Comparison of ENCODE assay signal across 28 cellular contexts in genomic region chr16:87534030-87534653, GRCh38.
"Had no signal": no experiment of that assay in that cellular context is flagged by ENCODE, and none has a peak within 500 bp of the region (broad histone marks: within the 10 kb centered on the region; RNA-seq: fewer than 3 reads in every experiment).

No MANE protein-coding gene starts in this region.

- H3K4me3 ChIP-seq: ascending aorta, breast epithelium, cardiac muscle cell, colonic mucosa had no signal

- H3K4me1 ChIP-seq: breast epithelium, colonic mucosa had no signal

- FAIRE-seq: endometrium, frontal cortex had no signal

- H3K36me3 ChIP-seq: ascending aorta, breast epithelium, cardiac muscle cell, colonic mucosa had no signal

- DNase-seq: activated CD4-positive, alpha-beta memory T cell treated with anti-CD3 and anti-CD28 coated beads for 36 hours; activated CD4-positive, alpha-beta T cell treated with anti-CD3 and anti-CD28 coated beads for 36 hours; activated CD4-positive, alpha-beta T cell treated with anti-CD3 and anti-CD28 coated beads, Interleukin-2, amount 10 ng/mL, durations not matched to agents 24 days and 14 days; activated CD4-positive, CD25-positive, alpha-beta regulatory T cell; activated CD4-positive, CD25-positive, alpha-beta regulatory T cell treated with anti-CD3 and anti-CD28 coated beads, Interleukin-2, amount 50 U/mL, for 72 hours; activated CD8-positive, alpha-beta memory T cell treated with anti-CD3 and anti-CD28 coated beads, Interleukin-2, amount 10 ng/mL, durations not matched to agents 7 days and 5 days; activated CD8-positive, alpha-beta memory T cell treated with anti-CD3 and anti-CD28 coated beads, Interleukin-2, amount 50 U/mL, for 4 hours; activated CD8-positive, alpha-beta T cell treated with anti-CD3 and anti-CD28 coated beads, Interleukin-2, amount 10 ng/mL, durations not matched to agents 7 days and 5 days; activated effector memory CD4-positive, alpha-beta T cell treated with anti-CD3 and anti-CD28 coated beads, Interleukin-2, amount 50 U/mL, for 16 hours; activated naive CD4-positive, alpha-beta T cell; activated naive CD4-positive, alpha-beta T cell treated with anti-CD3 and anti-CD28 coated beads, Interleukin-2, amount 10 ng/mL, durations not matched to agents 7 days and 5 days; activated naive CD8-positive, alpha-beta T cell treated with anti-CD3 and anti-CD28 coated beads, Interleukin-2, amount 10 ng/mL, durations not matched to agents 7 days and 5 days; activated T-cell treated with anti-CD3 and anti-CD28 coated beads, Interleukin-2, amount 50 U/mL, for 1 hour; activated T-cell treated with anti-CD3 and anti-CD28 coated beads, Interleukin-2, amount 50 U/mL, for 48 hours; central memory CD4-positive, alpha-beta T cell; cerebellar nuclear complex; colonic mucosa; effector CD8-positive, alpha-beta T cell; foreskin fibroblast; head of caudate nucleus; T-helper 2 cell had no signal

- H3K9me3 ChIP-seq: colonic mucosa had no signal

- ATAC-seq: activated CD4-positive, alpha-beta T cell treated with anti-CD3 and anti-CD28 coated beads for 36 hours; activated CD8-positive, alpha-beta memory T cell treated with anti-CD3 and anti-CD28 coated beads, Interleukin-2, amount 10 ng/mL, durations not matched to agents 7 days and 5 days; activated CD8-positive, alpha-beta T cell treated with anti-CD3 and anti-CD28 coated beads, Interleukin-2, amount 10 ng/mL, durations not matched to agents 7 days and 5 days; activated naive CD4-positive, alpha-beta T cell treated with anti-CD3 and anti-CD28 coated beads, Interleukin-2, amount 50 U/mL, for 72 hours; esophagus mucosa had no signal

- H3K27me3 ChIP-seq: ascending aorta, breast epithelium, cardiac muscle cell, colonic mucosa had no signal

- H3K27ac ChIP-seq: ascending aorta, breast epithelium, cardiac muscle cell, colonic mucosa had no signal
